In the genomic region with DNA sequence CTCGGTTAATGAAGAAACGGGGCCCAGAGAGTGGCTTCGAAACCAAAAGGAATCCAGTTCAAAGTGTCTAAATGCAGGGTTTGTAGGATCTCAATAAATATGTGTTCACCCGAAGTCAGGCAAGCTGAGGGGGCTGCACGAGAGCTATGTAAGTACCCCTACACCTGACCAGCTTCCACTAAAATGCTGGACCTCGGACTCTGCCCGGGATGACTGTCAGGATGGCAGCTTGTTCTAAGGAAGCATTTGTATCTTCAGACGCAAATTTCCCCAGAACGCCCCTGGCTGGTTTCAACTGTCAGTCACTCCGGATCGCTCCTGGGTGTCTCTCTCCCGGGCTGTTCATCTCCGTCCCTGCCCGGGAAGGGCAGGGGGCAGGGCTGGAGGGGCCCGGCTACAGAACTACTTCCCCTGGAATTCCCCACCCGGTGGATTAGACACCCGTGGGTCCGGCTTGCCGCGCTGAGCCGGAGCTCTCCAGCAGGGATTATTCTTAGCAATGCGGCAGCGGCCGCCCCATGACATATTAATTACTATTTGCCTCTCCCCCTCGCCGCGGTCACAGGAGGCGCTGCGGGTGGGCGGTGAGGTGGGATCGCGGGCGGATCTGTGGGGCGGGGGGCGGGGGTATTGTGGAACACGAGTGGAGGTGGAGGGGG, we compare ENCODE assay signal across 9 cellular contexts.
DNase-seq lines count a peak whose midpoint lies in the region; ATAC-seq and TF ChIP-seq lines count a peak whose summit lies in the region.
"Had no signal": no experiment of that assay in that cellular context is flagged by ENCODE, and none has a peak within 500 bp of the region (broad histone marks: within the 10 kb centered on the region; RNA-seq: fewer than 3 reads in every experiment).

No MANE protein-coding gene starts in this region.

- peak; percentile 9 for DNase-seq in activated CD4-positive, alpha-beta T cell treated with anti-CD3 and anti-CD28 coated beads for 36 hours
- no peak for DNase-seq in activated CD4-positive, alpha-beta T cell treated with anti-CD3 and anti-CD28 coated beads, Interleukin-2, amount 50 U/mL, for 48 hours
- DNase-seq in colonic mucosa, result peak; percentile 52
- peak; percentile 61 for DNase-seq in lower lobe of right lung
- DNase-seq in ureter (ENCODE audit: low spot score), result peak; percentile 45
- no peak for DNase-seq in NK-92 (lab: John Stamatoyannopoulos, UW; ENCODE audit: unreplicated experiment)
- DNase-seq in SIG-M5 treated with dmso at 0.1 percent for 504 hours (lab: John Stamatoyannopoulos, UW; ENCODE audit: unreplicated experiment), result no peak

- POLR2A ChIA-PET in activated CD4-positive, alpha-beta T cell treated with anti-CD3 and anti-CD28 coated beads for 36 hours (lab: Charles Lee), result no interaction called here

- no peaks in the 10 kb centered on the region for H3K36me3 Mint-ChIP-seq in activated CD4-positive, alpha-beta T cell treated with anti-CD3 and anti-CD28 coated beads for 36 hours (ENCODE audit: low read depth)

- H3K36me3 ChIP-seq in colonic mucosa (no peaks in the 10 kb centered on the region), lower lobe of right lung (no peaks in the 10 kb centered on the region)

- H3K27me3 Mint-ChIP-seq in activated CD4-positive, alpha-beta T cell treated with anti-CD3 and anti-CD28 coated beads for 36 hours, result peaks cover 50% of the 10 kb centered on the region

- H3K4me3 ChIP-seq in colonic mucosa, result peak overlapping the region; percentile 58
- H3K4me3 ChIP-seq in lower lobe of right lung, result peak overlapping the region; percentile 68

- H3K27ac ChIP-seq in colonic mucosa, result peak overlapping the region; percentile 66
- peak overlapping the region; percentile 90 for H3K27ac ChIP-seq in lower lobe of right lung

- TF ChIP-seq CTCF in colonic mucosa (IDR thresholded peaks at IDR 0.05) (no peak), lower lobe of right lung (IDR thresholded peaks at IDR 0.05) (no peak)

- H3K4me3 Mint-ChIP-seq in activated CD4-positive, alpha-beta T cell treated with anti-CD3 and anti-CD28 coated beads for 36 hours, result no peak overlapping the region
- H3K4me3 Mint-ChIP-seq: T-helper 1 cell treated with Interleukin-12 subunit alpha and Interleukin-12 subunit beta and Interleukin-4 antibody, amounts not matched to agents 30 μg/mL and 1 μg/mL, for 36 hours had no signal

- H3K9me3 Mint-ChIP-seq in activated CD4-positive, alpha-beta T cell treated with anti-CD3 and anti-CD28 coated beads for 36 hours (ENCODE audit: low read depth), result no peaks in the 10 kb centered on the region
- H3K9me3 Mint-ChIP-seq: T-helper 1 cell treated with Interleukin-12 subunit alpha and Interleukin-12 subunit beta and Interleukin-4 antibody, amounts not matched to agents 30 μg/mL and 1 μg/mL, for 36 hours had no signal

- peak overlapping the region in 1 of 2 donors; percentile 79 for H3K9ac ChIP-seq in colonic mucosa (ENCODE audit: low read depth in 2 of 2, low read length in 2 of 2)

- H3K9me3 ChIP-seq in colonic mucosa (no peaks in the 10 kb centered on the region), lower lobe of right lung (no peaks in the 10 kb centered on the region)

- H3K4me1 ChIP-seq in colonic mucosa, result no peaks in the 10 kb centered on the region
- H3K4me1 ChIP-seq in lower lobe of right lung, result peaks cover 20% of the 10 kb centered on the region

- intact Hi-C loops in activated CD4-positive, alpha-beta T cell treated with anti-CD3 and anti-CD28 coated beads for 36 hours (cut with DNase I, micrococcal nuclease), result no loop called here
- intact Hi-C loops in colonic mucosa (cut with DNase I), result no loop called here
- intact Hi-C loops in lower lobe of right lung (cut with DNase I), result no loop called here

- CTCF ChIA-PET in activated CD4-positive, alpha-beta T cell treated with anti-CD3 and anti-CD28 coated beads for 36 hours (lab: Charles Lee), result interaction anchor here (0.6 to 1.7 kb wide), 3 partner anchors 8 to 686 kb away, joined by 3 to 5 read pairs (median 4); no protein-coding TSS in a partner anchor

- H3K27me3 ChIP-seq in colonic mucosa, result peaks cover 7% of the 10 kb centered on the region
- H3K27me3 ChIP-seq in lower lobe of right lung (ENCODE audit: low read depth), result peaks cover 31% of the 10 kb centered on the region

- H3K4me1 Mint-ChIP-seq in activated CD4-positive, alpha-beta T cell treated with anti-CD3 and anti-CD28 coated beads for 36 hours, result peaks cover 3% of the 10 kb centered on the region

- ATAC-seq in activated CD4-positive, alpha-beta T cell treated with anti-CD3 and anti-CD28 coated beads for 36 hours, result no peak
- ATAC-seq in lower lobe of right lung, result peak; percentile 4 to 33
- no peak for ATAC-seq in GM19351 (IDR thresholded peaks at IDR 0.05; ENCODE audit: unreplicated experiment)

- no peak overlapping the region for H3K27ac Mint-ChIP-seq in activated CD4-positive, alpha-beta T cell treated with anti-CD3 and anti-CD28 coated beads for 36 hours
- H3K27ac Mint-ChIP-seq: T-helper 1 cell treated with Interleukin-12 subunit alpha and Interleukin-12 subunit beta and Interleukin-4 antibody, amounts not matched to agents 30 μg/mL and 1 μg/mL, for 36 hours had no signal

Comparison
In these comparisons a context has a peak if more than half of its experiments do, and no peak if none do; other contexts are left out.
1. DNase-seq: peak in activated CD4-positive, alpha-beta T cell treated with anti-CD3 and anti-CD28 coated beads for 36 hours (single experiment), colonic mucosa (single experiment), lower lobe of right lung (single experiment) and ureter (single experiment); none in activated CD4-positive, alpha-beta T cell treated with anti-CD3 and anti-CD28 coated beads, Interleukin-2, amount 50 U/mL, for 48 hours (0 of 2), NK-92 (single experiment) and SIG-M5 treated with dmso at 0.1 percent for 504 hours (single experiment).
2. ATAC-seq: peak in lower lobe of right lung (2 of 2); none in activated CD4-positive, alpha-beta T cell treated with anti-CD3 and anti-CD28 coated beads for 36 hours (single experiment) and GM19351 (single experiment).